In genomic region chr19:30060872-30061556, GRCh38 we compare ENCODE assay signal across 1 cellular context.
TF ChIP-seq lines count a peak whose summit lies in the region.

No MANE protein-coding gene starts in this region.

TF ChIP-seq in SK-N-SH treated with all-trans-retinoic acid at 6 μM for 48 hours, 23 proteins besides CTCF, POLR2A, EP300 and RAD21 (continued from another document):
- no peak for TF ChIP-seq CSRNP3 (CRISPR knock-in tag; IDR thresholded peaks at IDR 0.05)
- no peak for TF ChIP-seq BACH2 (CRISPR knock-in tag; IDR thresholded peaks at IDR 0.05; ENCODE audit: borderline replicate concordance)
